1 cellular context compared by ENCODE assay signal in genomic region chr2:219403861-219404260, GRCh38.
A peak's percentile ranks its signal among the peaks of the same experiment; 100 is the strongest.
TF ChIP-seq lines count a peak whose summit lies in the region.

No MANE protein-coding gene starts in this region.

TF ChIP-seq in HepG2, 621 proteins besides CTCF, POLR2A, EP300 and RAD21:
- no peak for TF ChIP-seq ZNF280B (CRISPR knock-in tag; IDR thresholded peaks at IDR 0.05; ENCODE audit: borderline replicate concordance)
- no peak for TF ChIP-seq ZNF569 (CRISPR knock-in tag; IDR thresholded peaks at IDR 0.05; ENCODE audit: borderline replicate concordance)
- TF ChIP-seq ZNF564 (CRISPR knock-in tag; IDR thresholded peaks at IDR 0.05) = no peak
- TF ChIP-seq ZBTB46 (CRISPR knock-in tag; IDR thresholded peaks at IDR 0.05; ENCODE audit: borderline replicate concordance) = no peak
- 0 out of 2 replicates have a peak, but pooled peaks have one; percentile 23 for TF ChIP-seq NRL (CRISPR knock-in tag; IDR thresholded peaks at IDR 0.05; ENCODE audit: borderline replicate concordance)
- TF ChIP-seq HOXA3 (CRISPR knock-in tag; IDR thresholded peaks at IDR 0.05) = 0 out of 2 replicates have a peak, but pooled peaks have one; percentile 14
- no peak for TF ChIP-seq ZNF17 (CRISPR knock-in tag; IDR thresholded peaks at IDR 0.05)
- no peak for TF ChIP-seq ZBTB42 (CRISPR knock-in tag; IDR thresholded peaks at IDR 0.05)
- no peak for TF ChIP-seq E2F2 (CRISPR knock-in tag; IDR thresholded peaks at IDR 0.05; ENCODE audit: borderline replicate concordance)
- no peak for TF ChIP-seq ZNF160 (CRISPR knock-in tag; IDR thresholded peaks at IDR 0.05)
- no peak for TF ChIP-seq NCOA2 (CRISPR knock-in tag; IDR thresholded peaks at IDR 0.05)
- no peak for TF ChIP-seq ZBTB49 (CRISPR knock-in tag; IDR thresholded peaks at IDR 0.05; ENCODE audit: borderline replicate concordance)
- TF ChIP-seq ZNF20 (CRISPR knock-in tag; IDR thresholded peaks at IDR 0.05) = no peak
